ENCODE assay signal across 29 cellular contexts in the genomic region with DNA sequence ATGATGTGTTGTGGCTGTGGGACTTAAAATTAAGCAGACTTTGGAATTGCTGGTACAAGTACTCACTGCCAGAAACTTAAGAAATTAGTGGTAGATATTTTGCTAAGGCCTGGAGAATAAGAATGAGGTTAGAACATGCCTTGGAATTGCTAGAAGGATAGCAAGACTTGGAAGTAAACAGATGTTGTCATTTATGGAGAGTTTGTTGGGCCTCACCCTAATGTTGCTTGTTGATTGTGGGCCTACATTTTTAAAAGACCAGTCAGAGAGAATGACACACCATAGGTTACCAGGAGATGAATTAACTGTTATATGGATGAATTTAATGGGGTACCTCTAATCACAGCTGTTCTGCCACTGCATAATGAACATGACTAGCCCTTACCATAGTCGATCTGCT.
"Had no signal": no experiment of that assay in that cellular context is flagged by ENCODE, and none has a peak within 500 bp of the region (broad histone marks: within the 10 kb centered on the region; RNA-seq: fewer than 3 reads in every experiment).

No MANE protein-coding gene starts in this region.

- H3K4me1 ChIP-seq: foreskin keratinocyte, right atrium auricular region, transverse colon, vagina had no signal

- H3K36me3 Mint-ChIP-seq: activated naive CD8-positive, alpha-beta T cell treated with anti-CD3 and anti-CD28 coated beads for 36 hours; T-cell had no signal

- H3K9me3 Mint-ChIP-seq: activated CD4-positive, alpha-beta T cell treated with anti-CD3 and anti-CD28 coated beads, Interleukin-2, amount 10 ng/mL, durations not matched to agents 24 days and 14 days; activated CD8-positive, alpha-beta T cell treated with anti-CD3 and anti-CD28 coated beads for 36 hours; activated naive CD8-positive, alpha-beta T cell treated with anti-CD3 and anti-CD28 coated beads for 36 hours; activated T-helper 17 cell treated with anti-CD3 and anti-CD28 coated beads, Interleukin-2, amount 50 U/mL, for 72 hours; nephron; T-cell; T-helper 2 cell treated with Interferon-gamma antibody and Interleukin-4, amounts not matched to agents 5 μg/mL and 100 μg/mL, for 36 hours had no signal

- H3K4me1 Mint-ChIP-seq: activated CD4-positive, alpha-beta T cell treated with anti-CD3 and anti-CD28 coated beads, Interleukin-2, amount 10 ng/mL, durations not matched to agents 24 days and 14 days; activated naive CD8-positive, alpha-beta T cell treated with anti-CD3 and anti-CD28 coated beads for 36 hours; activated T-helper 17 cell treated with anti-CD3 and anti-CD28 coated beads, Interleukin-2, amount 50 U/mL, for 72 hours; T-cell had no signal

- H3K27me3 Mint-ChIP-seq: activated CD4-positive, alpha-beta T cell treated with anti-CD3 and anti-CD28 coated beads, Interleukin-2, amount 10 ng/mL, durations not matched to agents 24 days and 14 days; activated naive CD8-positive, alpha-beta T cell treated with anti-CD3 and anti-CD28 coated beads for 36 hours had no signal

- H3K4me3 Mint-ChIP-seq: activated CD4-positive, alpha-beta T cell treated with anti-CD3 and anti-CD28 coated beads, Interleukin-2, amount 10 ng/mL, durations not matched to agents 24 days and 14 days; activated CD8-positive, alpha-beta T cell treated with anti-CD3 and anti-CD28 coated beads for 36 hours; activated naive CD8-positive, alpha-beta T cell treated with anti-CD3 and anti-CD28 coated beads for 36 hours; activated T-helper 17 cell treated with anti-CD3 and anti-CD28 coated beads, Interleukin-2, amount 50 U/mL, for 72 hours; nephron; T-cell; T-helper 2 cell treated with Interferon-gamma antibody and Interleukin-4, amounts not matched to agents 5 μg/mL and 100 μg/mL, for 36 hours had no signal

- H3K9me3 ChIP-seq: left lung, neutrophil, ovary, psoas muscle, right atrium auricular region, transverse colon, vagina had no signal

- H3K27ac Mint-ChIP-seq: activated CD4-positive, alpha-beta T cell treated with anti-CD3 and anti-CD28 coated beads, Interleukin-2, amount 10 ng/mL, durations not matched to agents 24 days and 14 days; activated CD8-positive, alpha-beta T cell treated with anti-CD3 and anti-CD28 coated beads for 36 hours; activated naive CD8-positive, alpha-beta T cell treated with anti-CD3 and anti-CD28 coated beads for 36 hours; activated T-helper 17 cell treated with anti-CD3 and anti-CD28 coated beads, Interleukin-2, amount 50 U/mL, for 72 hours; T-cell; T-helper 2 cell treated with Interferon-gamma antibody and Interleukin-4, amounts not matched to agents 5 μg/mL and 100 μg/mL, for 36 hours had no signal

- H3K4me3 ChIP-seq: left lung, lung, ovary, psoas muscle, right atrium auricular region, transverse colon, vagina had no signal

- H3K36me3 ChIP-seq: left lung, neutrophil, ovary, right atrium auricular region, transverse colon, vagina had no signal

- H3K27me3 ChIP-seq: foreskin keratinocyte, left lung, neutrophil, ovary, right atrium auricular region, transverse colon, vagina had no signal

- DNase-seq: activated CD4-positive, alpha-beta T cell treated with anti-CD3 and anti-CD28 coated beads, Interleukin-2, amount 10 ng/mL, durations not matched to agents 24 days and 14 days; activated CD8-positive, alpha-beta T cell treated with anti-CD3 and anti-CD28 coated beads for 36 hours; activated naive CD4-positive, alpha-beta T cell; activated naive CD8-positive, alpha-beta T cell treated with anti-CD3 and anti-CD28 coated beads for 36 hours; activated T-cell treated with anti-CD3 and anti-CD28 coated beads, Interleukin-2, amount 50 U/mL, for 1 hour; amygdala; caudate nucleus; effector memory CD4-positive, alpha-beta T cell; kidney glomerular epithelial cell; left lung; midbrain; ovary; psoas muscle; stimulated activated CD4-positive, alpha-beta T cell treated with anti-CD3 and anti-CD28 coated beads, Interleukin-12 subunit alpha, Interleukin-12 subunit beta, amount 100 ng/mL, for 4 hours; stimulated activated CD4-positive, alpha-beta T cell treated with anti-CD3 and anti-CD28 coated beads, Interleukin-4, amount 100 ng/mL, for 4 hours; stimulated activated naive CD8-positive, alpha-beta T cell treated with anti-CD3 and anti-CD28 coated beads, Interleukin-15, Interleukin-2, amounts not matched to agents 100 U/mL and 50 U/mL, for 24 hours; T-cell; transverse colon had no signal

- H3K27ac ChIP-seq: foreskin keratinocyte, left lung, neutrophil, ovary, psoas muscle, vagina, VCaP had no signal

- ATAC-seq: activated CD4-positive, CD25-positive, alpha-beta regulatory T cell treated with anti-CD3 and anti-CD28 coated beads, Interleukin-2, amount 50 U/mL, for 24 hours; activated CD8-positive, alpha-beta T cell treated with anti-CD3 and anti-CD28 coated beads for 36 hours; activated T-helper 17 cell treated with anti-CD3 and anti-CD28 coated beads, Interleukin-2, amount 50 U/mL, for 72 hours; esophagus mucosa; foreskin keratinocyte; left lung; psoas muscle; stimulated activated naive CD8-positive, alpha-beta T cell treated with anti-CD3 and anti-CD28 coated beads, Interleukin-15, Interleukin-2, amounts not matched to agents 100 U/mL and 50 U/mL, for 24 hours; T-cell had no signal
